8 cellular contexts compared by ENCODE assay signal in the genomic region with DNA sequence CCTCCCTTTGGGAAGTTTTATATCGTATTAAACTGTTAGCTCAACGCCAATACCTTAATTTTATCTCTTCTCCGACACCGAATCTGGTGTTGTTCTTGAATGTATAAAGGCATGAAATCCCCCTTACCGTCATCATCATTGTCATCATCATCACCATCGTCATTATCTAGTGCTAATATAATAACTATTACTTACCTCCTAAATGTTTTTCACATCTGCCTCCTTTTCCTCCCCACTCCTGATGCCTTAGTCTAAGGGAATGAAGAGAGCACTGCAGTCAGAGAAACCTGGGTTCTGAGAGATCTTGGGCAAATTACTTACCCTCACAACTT. TPM values are rescaled to one million over a fixed set of nuclear protein-coding genes. Genes with fewer than 3 reads are reported as not detected.
DNase-seq lines count a peak whose midpoint lies in the region; ATAC-seq and TF ChIP-seq lines count a peak whose summit lies in the region.

No MANE protein-coding gene starts in this region.

- no CpG with 5 or more reads among the region's 6 CpGs for WGBS in mesendoderm (ENCODE audit: extremely low coverage, insufficient coverage, low lambda C conversion rate)

- H3K9ac ChIP-seq in BLaER1 = no peak overlapping the region; the same call in 1 of the 2 replicates
- H3K9ac ChIP-seq in adipocyte (ENCODE audit: low read length) = peak overlapping the region; percentile 82
- peak overlapping the region; percentile 16 for H3K9ac ChIP-seq in mesendoderm (ENCODE audit: low read length)

- ATAC-seq in HG02938 (IDR thresholded peaks at IDR 0.05; ENCODE audit: unreplicated experiment) (no peak), HG03432 (IDR thresholded peaks at IDR 0.05; ENCODE audit: unreplicated experiment) (no peak)

- TF ChIP-seq CTCF in HFF-Myc (IDR thresholded peaks at IDR 0.05; ENCODE audit: low read depth, low read length, missing control alignments) = no peak

- peaks cover 17% of the 10 kb centered on the region for H3K79me1 ChIP-seq in mesendoderm (ENCODE audit: low read length)

- H4K8ac ChIP-seq in mesendoderm (ENCODE audit: low read depth, low read length) = no peak overlapping the region

- H2BK5ac ChIP-seq in mesendoderm (ENCODE audit: low read length) = no peak overlapping the region

- peak overlapping the region; percentile 36 for H3K56ac ChIP-seq in mesendoderm (ENCODE audit: low read length)

- H4K5ac ChIP-seq in mesendoderm (ENCODE audit: low read length) = no peak overlapping the region

- H3K4me3 ChIP-seq in BLaER1 (peak overlapping the region; percentile 62), HFF-Myc (replicated peaks; ENCODE audit: low read depth, low read length) (peak overlapping the region; percentile 37), adipocyte (ENCODE audit: low read length) (peak overlapping the region; percentile 82), mesendoderm (ENCODE audit: low read length) (peak overlapping the region; percentile 5)

- H2BK15ac ChIP-seq in mesendoderm (replicated peaks; ENCODE audit: low read depth) = no peak overlapping the region

- H3K9me3 ChIP-seq in BLaER1 (no peaks in the 10 kb centered on the region), adipocyte (ENCODE audit: control insufficient read depth, low read length) (no peaks in the 10 kb centered on the region)

- H3K4me2 ChIP-seq in BLaER1 = peak overlapping the region; percentile 84
- H3K4me2 ChIP-seq in mesendoderm (ENCODE audit: low read length) = peak overlapping the region; percentile 25

- no peak overlapping the region for H3K23ac ChIP-seq in mesendoderm (ENCODE audit: low read length)

- H3K36me3 ChIP-seq in BLaER1 = peaks cover 27% of the 10 kb centered on the region
- peaks cover 17% of the 10 kb centered on the region for H3K36me3 ChIP-seq in adipocyte (ENCODE audit: control insufficient read depth, insufficient read depth, low read length, severe bottlenecking)
- no peaks in the 10 kb centered on the region for H3K36me3 ChIP-seq in mesendoderm (ENCODE audit: control insufficient read depth, insufficient read depth, low read length)

- H3K18ac ChIP-seq in mesendoderm (ENCODE audit: low read length) = no peak overlapping the region

- DNase-seq in HFF-Myc (ENCODE audit: extremely low read depth, low read depth) (no peak), adipocyte (ENCODE audit: low read depth) (no peak), mesendoderm (no peak)
- DNase-seq in activated effector memory CD4-positive, alpha-beta T cell treated with anti-CD3 and anti-CD28 coated beads, Interleukin-2, amount 50 U/mL, for 16 hours = no peak
- no peak for DNase-seq in activated CD4-positive, alpha-beta T cell treated with anti-CD3 and anti-CD28 coated beads for 4 hours

- no peak overlapping the region for H2AK5ac ChIP-seq in mesendoderm (ENCODE audit: low read length)

- no peak overlapping the region for H2BK120ac ChIP-seq in mesendoderm (ENCODE audit: low read depth, low read length)

- H3K27me3 ChIP-seq in BLaER1 (no peaks in the 10 kb centered on the region), adipocyte (replicated peaks; ENCODE audit: control insufficient read depth, insufficient read depth, low read length) (no peaks in the 10 kb centered on the region), mesendoderm (ENCODE audit: insufficient read depth, low read length, poor library complexity) (no peaks in the 10 kb centered on the region)

- no peak overlapping the region for H3K27ac ChIP-seq in BLaER1
- H3K27ac ChIP-seq in mesendoderm (ENCODE audit: low read depth, low read length) = no peak overlapping the region

- H3K79me2 ChIP-seq in mesendoderm (ENCODE audit: control insufficient read depth, insufficient read depth, low read length) = peaks cover 30% of the 10 kb centered on the region

- H3K4me1 ChIP-seq in BLaER1 (peaks cover 40% of the 10 kb centered on the region), adipocyte (ENCODE audit: control insufficient read depth, insufficient read depth, low read length) (peaks cover 32% of the 10 kb centered on the region), mesendoderm (ENCODE audit: control insufficient read depth, low read depth, low read length) (peaks cover 10% of the 10 kb centered on the region)

- no peak overlapping the region for H3K4ac ChIP-seq in mesendoderm (ENCODE audit: low read depth, low read length)

- H4K20me1 ChIP-seq in BLaER1 = peaks cover 36% of the 10 kb centered on the region

RNA-seq across cellular contexts. Expression of a gene that starts 0.7 kb away (rescaled TPM):
- polyA plus RNA-seq in mesendoderm (2013, experiment 1 of 2) = 12.4 TPM
- 12.1 TPM for polyA plus RNA-seq in mesendoderm (2013, experiment 2 of 2)

RNA-seq across cellular contexts. Expression of a gene that starts 28.1 kb away (rescaled TPM):
- 17.0 TPM for polyA plus RNA-seq in mesendoderm (2013, experiment 1 of 2)
- polyA plus RNA-seq in mesendoderm (2013, experiment 2 of 2) = 18.8 TPM

RNA-seq across cellular contexts. Expression of a gene that starts 43.2 kb away (rescaled TPM):
- 5.7 TPM for polyA plus RNA-seq in mesendoderm (2013, experiment 1 of 2)
- polyA plus RNA-seq in mesendoderm (2013, experiment 2 of 2) = 5.5 TPM

RNA-seq across cellular contexts. Expression of a gene that starts 43.3 kb away (rescaled TPM):
- 0.29 TPM for polyA plus RNA-seq in mesendoderm (2013, experiment 1 of 2)
- 0.29 TPM for polyA plus RNA-seq in mesendoderm (2013, experiment 2 of 2)

Comparison
In these comparisons a context has a peak if more than half of its experiments do, and no peak if none do; other contexts are left out.
1. H3K4me3 ChIP-seq: peak in every context shown above with its lines; median percentile 82 in adipocyte; 62 in BLaER1; 37 in HFF-Myc; 5 in mesendoderm.